22 cellular contexts compared by ENCODE assay signal in genomic region chr2:81706856-81707255, GRCh38.
DNase-seq lines count a peak whose midpoint lies in the region; ATAC-seq, FAIRE-seq and TF ChIP-seq lines count a peak whose summit lies in the region.
"Had no signal": no experiment of that assay in that cellular context is flagged by ENCODE, and none has a peak within 500 bp of the region (broad histone marks: within the 10 kb centered on the region; RNA-seq: fewer than 3 reads in every experiment).

No MANE protein-coding gene starts in this region.

- no peaks in the 10 kb centered on the region for H3K36me3 Mint-ChIP-seq in activated T-cell treated with anti-CD3 and anti-CD28 coated beads, Interleukin-2, amount 50 U/mL, for 72 hours (ENCODE audit: insufficient read depth in 2 of 2)
- H3K36me3 Mint-ChIP-seq: CD4-positive, CD25-positive, alpha-beta regulatory T cell; CD8-positive, alpha-beta memory T cell had no signal

- no peak overlapping the region for H3K27ac Mint-ChIP-seq in activated T-cell treated with anti-CD3 and anti-CD28 coated beads, Interleukin-2, amount 50 U/mL, for 72 hours
- H3K27ac Mint-ChIP-seq: CD4-positive, CD25-positive, alpha-beta regulatory T cell; CD8-positive, alpha-beta memory T cell; H9 had no signal

- no peaks in the 10 kb centered on the region for H3K27me3 Mint-ChIP-seq in activated T-cell treated with anti-CD3 and anti-CD28 coated beads, Interleukin-2, amount 50 U/mL, for 72 hours (ENCODE audit: low read depth)
- H3K27me3 Mint-ChIP-seq: CD4-positive, CD25-positive, alpha-beta regulatory T cell; CD8-positive, alpha-beta memory T cell had no signal

- H3K4me3 Mint-ChIP-seq in activated T-cell treated with anti-CD3 and anti-CD28 coated beads, Interleukin-2, amount 50 U/mL, for 72 hours: no peak overlapping the region
- H3K4me3 Mint-ChIP-seq: CD4-positive, CD25-positive, alpha-beta regulatory T cell; CD8-positive, alpha-beta memory T cell; H9 had no signal

- H3K4me1 Mint-ChIP-seq in activated T-cell treated with anti-CD3 and anti-CD28 coated beads, Interleukin-2, amount 50 U/mL, for 72 hours (ENCODE audit: low read depth): no peaks in the 10 kb centered on the region
- H3K4me1 Mint-ChIP-seq: CD4-positive, CD25-positive, alpha-beta regulatory T cell; CD8-positive, alpha-beta memory T cell; H9 had no signal

- no peak for TF ChIP-seq POLR2A in H54 (IDR thresholded peaks at IDR 0.05; ENCODE audit: low read depth, low read length)

- no peak for ATAC-seq in HG03175 (IDR thresholded peaks at IDR 0.05; ENCODE audit: unreplicated experiment)
- no peak for ATAC-seq in activated T-cell treated with anti-CD3 and anti-CD28 coated beads, Interleukin-2, amount 50 U/mL, for 72 hours (replicated peaks in 1 of 2)
- ATAC-seq: K562 had no signal

- peaks cover 4 to 13% of the 10 kb centered on the region in 2 donors for H3K9me3 Mint-ChIP-seq in activated T-cell treated with anti-CD3 and anti-CD28 coated beads, Interleukin-2, amount 50 U/mL, for 72 hours
- H3K9me3 Mint-ChIP-seq: H9 had no signal

- peak; percentile 20 for FAIRE-seq in H54 (lab: Jason Lieb, UNC)
- FAIRE-seq: A204.1, HTR-8/SVneo, K562 had no signal

- no peak for DNase-seq in H54 (ENCODE audit: insufficient read length, low spot score)
- peak; percentile 8 for DNase-seq in RKO (ENCODE audit: low spot score)
- peak; percentile 54 for DNase-seq in islet precursor cell
- DNase-seq in renal cortical epithelial cell (ENCODE audit: low read depth): peak; percentile 10
- DNase-seq in NCI-H1436 (lab: John Stamatoyannopoulos, UW): no peak
- DNase-seq in activated T-cell treated with anti-CD3 and anti-CD28 coated beads, Interleukin-2, amount 50 U/mL, for 72 hours: no peak
- DNase-seq: ACHN; BE2C; C1 segment of cervical spinal cord; CD4-positive, CD25-positive, alpha-beta regulatory T cell; CD8-positive, alpha-beta memory T cell; COR-L47; DMS 273 treated with DMSO at 0.1 percent for 48 hours; DMS79; GF-D8; GOT3; H9; IMR-90 had no signal

Comparison
In these comparisons a context has a peak if more than half of its experiments do, and no peak if none do; other contexts are left out.
1. DNase-seq: peak in RKO (single experiment), islet precursor cell (single experiment) and renal cortical epithelial cell (single experiment); none in H54 (single experiment), NCI-H1436 (single experiment) and activated T-cell treated with anti-CD3 and anti-CD28 coated beads, Interleukin-2, amount 50 U/mL, for 72 hours (0 of 2).